In genomic region chr10:108791794-108792474, GRCh38 we compare ENCODE assay signal across 20 cellular contexts.
A peak's percentile ranks its signal among the peaks of the same experiment; 100 is the strongest.
DNase-seq lines count a peak whose midpoint lies in the region; ATAC-seq, FAIRE-seq and TF ChIP-seq lines count a peak whose summit lies in the region.
"Had no signal": no experiment of that assay in that cellular context is flagged by ENCODE, and none has a peak within 500 bp of the region (broad histone marks: within the 10 kb centered on the region; RNA-seq: fewer than 3 reads in every experiment).

No MANE protein-coding gene starts in this region.

- H3K4me2 ChIP-seq in fibroblast of lung (ENCODE audit: extremely low read depth, insufficient read depth, low read length), result no peak overlapping the region

- H3K4me3 ChIP-seq in RWPE2 (ENCODE audit: severe bottlenecking), result no peak overlapping the region
- no peak overlapping the region for H3K4me3 ChIP-seq in fibroblast of lung (replicated peaks in 1 of 4; ENCODE audit: control extremely low read depth in 1 of 4, insufficient read depth in 1 of 4, low read depth in 3 of 4, low read length in 4 of 4)
- H3K4me3 ChIP-seq: SK-N-MC had no signal

- no peak overlapping the region for H3K9ac ChIP-seq in fibroblast of lung (ENCODE audit: insufficient read depth, low read length)

- H3K36me3 ChIP-seq in RWPE2 (ENCODE audit: low read depth) (no peaks in the 10 kb centered on the region), fibroblast of lung (ENCODE audit: control insufficient read depth, insufficient read depth, low read length) (no peaks in the 10 kb centered on the region)

- intact Hi-C loops in posterior vena cava (cut with DNase I), result loop anchor here in 1 of 2 donors (5.0 kb wide), 1 partner anchor 410 kb away; no protein-coding TSS in a partner anchor

- H3K4me1 ChIP-seq in RWPE2 (ENCODE audit: insufficient read depth, poor library complexity, severe bottlenecking) (peaks cover 53% of the 10 kb centered on the region), fibroblast of lung (ENCODE audit: control insufficient read depth, extremely low read depth, insufficient read depth, low read length) (peaks cover 4% of the 10 kb centered on the region)
- H3K4me1 ChIP-seq: Caco-2 had no signal

- DNase-seq in EL (peak; percentile 15), RWPE2 (ENCODE audit: low spot score) (no peak), fibroblast of lung (ENCODE audit: low read depth in 2 of 2) (peak; percentile 41 to 47), NCI-H748 (lab: John Stamatoyannopoulos, UW; ENCODE audit: unreplicated experiment) (no peak), posterior vena cava (ENCODE audit: low spot score) (no peak), frontal cortex (ENCODE audit: low spot score in 2 of 2) (no peak)
- DNase-seq: Caco-2; CD4-positive, CD25-positive, alpha-beta regulatory T cell; DMS153; NCI-H1048; NCI-H146; NCI-H2081; NCI-H510A; NCI-H82; Right ventricle myocardium superior had no signal

- H3K27ac ChIP-seq in RWPE2 (ENCODE audit: poor library complexity, severe bottlenecking) (peak overlapping the region; percentile 97), fibroblast of lung (ENCODE audit: insufficient read depth, low read length) (no peak overlapping the region)
- H3K27ac ChIP-seq: SK-N-MC had no signal

- ATAC-seq in GM18870 (IDR thresholded peaks at IDR 0.05; ENCODE audit: unreplicated experiment) (peak; percentile 42), RWPE2 (ENCODE audit: low read depth) (peak; percentile 15; the same call in 1 of the 3 replicates), GM21360 (IDR thresholded peaks at IDR 0.05; ENCODE audit: unreplicated experiment) (no peak)
- ATAC-seq: HCT116, Panc1 had no signal

- H3K9me3 ChIP-seq in RWPE2 (ENCODE audit: severe bottlenecking), result no peaks in the 10 kb centered on the region
- no peaks in the 10 kb centered on the region for H3K9me3 ChIP-seq in fibroblast of lung (ENCODE audit: control insufficient read depth, insufficient read depth, low read depth, low read length)
- H3K9me3 ChIP-seq: Caco-2 had no signal

- H4K20me1 ChIP-seq in fibroblast of lung (ENCODE audit: control insufficient read depth, extremely low read depth, insufficient read depth, low read length), result no peaks in the 10 kb centered on the region

- H3K79me2 ChIP-seq in fibroblast of lung (ENCODE audit: control insufficient read depth, insufficient read depth, low read length), result no peaks in the 10 kb centered on the region

- no peaks in the 10 kb centered on the region for H3K27me3 ChIP-seq in RWPE2 (ENCODE audit: insufficient read depth, poor library complexity, severe bottlenecking)
- H3K27me3 ChIP-seq in fibroblast of lung (ENCODE audit: control insufficient read depth, insufficient read depth, low read length), result no peaks in the 10 kb centered on the region

- FAIRE-seq in frontal cortex (lab: Jason Lieb, UNC), result no peak

- H2AFZ ChIP-seq in fibroblast of lung (ENCODE audit: low read length), result no peak overlapping the region

- TF ChIP-seq CTCF in RWPE2 (IDR thresholded peaks at IDR 0.05; ENCODE audit: poor library complexity, severe bottlenecking) (no peak), fibroblast of lung (conservative IDR thresholded peaks at IDR 0.05 in 1 of 2, IDR thresholded peaks at IDR 0.05 in 1 of 2; ENCODE audit: low read depth in 1 of 2, low read length in 2 of 2) (no peak)

Comparison
In these comparisons a context has a peak if more than half of its experiments do, and no peak if none do; other contexts are left out.
1. DNase-seq: peak in EL (single experiment) and fibroblast of lung (2 of 2); none in RWPE2 (single experiment), NCI-H748 (single experiment), posterior vena cava (single experiment) and frontal cortex (0 of 2).